In the genomic region with DNA sequence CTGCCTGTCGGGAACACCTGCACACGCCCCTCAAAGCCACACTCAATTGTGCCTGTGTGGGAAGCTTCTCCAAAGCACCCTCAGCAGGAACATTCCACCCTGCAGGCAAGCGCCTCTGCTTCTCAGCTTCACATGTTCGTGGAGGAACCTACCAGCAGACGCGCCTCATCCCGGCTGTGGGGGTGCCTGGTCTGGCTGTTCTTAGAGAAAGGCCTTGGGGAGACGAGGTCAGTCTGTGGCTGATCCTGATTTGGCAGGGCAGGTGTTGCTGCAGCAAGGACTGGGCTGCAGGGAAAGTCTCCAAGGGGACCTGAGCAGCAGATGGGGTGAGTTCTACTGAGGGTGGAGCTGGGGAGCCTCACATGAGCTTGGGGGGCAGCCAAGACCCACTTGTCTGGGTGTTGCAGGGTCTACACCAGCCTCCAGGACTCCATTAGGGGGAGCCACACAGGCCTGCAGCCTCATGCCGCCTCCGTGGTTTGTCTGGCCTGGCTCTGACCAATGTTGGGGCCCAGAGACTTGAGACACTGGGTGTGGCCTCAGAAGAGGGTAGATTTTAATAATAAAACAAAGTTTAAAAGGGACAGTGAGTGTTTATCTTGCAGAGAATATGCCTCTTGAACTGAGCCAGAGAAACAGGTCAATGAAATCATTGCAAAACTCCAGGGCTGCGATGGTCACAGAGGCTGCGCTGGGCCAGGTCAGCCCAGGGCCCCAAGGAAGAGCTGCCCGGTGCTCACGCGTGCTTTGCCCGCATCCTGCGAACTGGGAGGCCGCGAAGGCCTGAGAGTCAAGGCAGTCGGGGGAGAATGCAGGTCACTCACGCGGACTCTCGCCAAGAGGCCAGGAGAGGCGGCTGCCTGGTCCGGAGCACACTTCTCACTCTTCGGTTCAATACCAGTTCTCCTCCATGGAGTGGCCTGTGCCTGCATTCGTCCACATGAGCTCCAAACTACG, we compare ENCODE assay signal across 22 cellular contexts. TPM values are rescaled to one million over a fixed set of nuclear protein-coding genes. Genes with fewer than 3 reads are reported as not detected.
DNase-seq lines count a peak whose midpoint lies in the region; FAIRE-seq and TF ChIP-seq lines count a peak whose summit lies in the region.
"Had no signal": no experiment of that assay in that cellular context is flagged by ENCODE, and none has a peak within 500 bp of the region (broad histone marks: within the 10 kb centered on the region; RNA-seq: fewer than 3 reads in every experiment).

No MANE protein-coding gene starts in this region.

- H3K36me3 ChIP-seq in Karpas-422 (ENCODE audit: insufficient read depth, low read length): no peaks in the 10 kb centered on the region
- H3K36me3 ChIP-seq in kidney (ENCODE audit: control insufficient read depth in 1 of 2, insufficient read depth in 2 of 2, low read length in 2 of 2): no peaks in the 10 kb centered on the region
- H3K36me3 ChIP-seq: pancreas, thoracic aorta had no signal

- peaks cover 11% of the 10 kb centered on the region for H3K9me3 Mint-ChIP-seq in progenitor cell of endocrine pancreas (ENCODE audit: low read depth)

- intact Hi-C loops in kidney (cut with DNase I): no loop called here

- H2AFZ ChIP-seq in Karpas-422 (ENCODE audit: low read length): no peak overlapping the region

- no peak overlapping the region for H3K4me3 Mint-ChIP-seq in progenitor cell of endocrine pancreas (ENCODE audit: low read depth)
- H3K4me3 Mint-ChIP-seq: CD4-positive, CD25-positive, alpha-beta regulatory T cell; T-helper 2 cell treated with Interferon-gamma antibody and Interleukin-4, amounts not matched to agents 5 μg/mL and 100 μg/mL, for 36 hours had no signal

- H3K9me3 ChIP-seq in Karpas-422 (ENCODE audit: low read length): 0 out of 2 replicates have a peak, but pooled peaks cover 5% of the 10 kb centered on the region
- no peaks in the 10 kb centered on the region for H3K9me3 ChIP-seq in kidney (ENCODE audit: control insufficient read depth in 1 of 2, low read length in 2 of 2)
- H3K9me3 ChIP-seq: pancreas, thoracic aorta had no signal

- no peak for FAIRE-seq in kidney (lab: Jason Lieb, UNC)
- FAIRE-seq: frontal cortex, pancreas had no signal

- TF ChIP-seq CTCF in GM10248 (IDR thresholded peaks at IDR 0.05; ENCODE audit: control extremely low read depth, extremely low read depth, low read depth, missing control alignments) (peak; percentile 12), fibroblast of villous mesenchyme (IDR thresholded peaks at IDR 0.05; ENCODE audit: insufficient read depth, low read depth, low read length) (peak; percentile 17), kidney (IDR thresholded peaks at IDR 0.05; ENCODE audit: borderline replicate concordance, extremely low read depth, insufficient read depth) (no peak), progenitor cell of endocrine pancreas (IDR thresholded peaks at IDR 0.05; ENCODE audit: unreplicated experiment) (no peak)

- H3K4me1 ChIP-seq in Karpas-422 (ENCODE audit: low read length) (no peaks in the 10 kb centered on the region), kidney (ENCODE audit: control insufficient read depth in 1 of 2, insufficient read depth in 1 of 2, low read depth in 1 of 2, low read length in 2 of 2) (no peaks in the 10 kb centered on the region)
- H3K4me1 ChIP-seq: pancreas had no signal

- no peak overlapping the region for H3K9ac ChIP-seq in Karpas-422 (ENCODE audit: low read length)
- no peak overlapping the region for H3K9ac ChIP-seq in kidney (ENCODE audit: low read length in 2 of 2)

- H3K27ac ChIP-seq in Karpas-422 (ENCODE audit: low read length) (no peak overlapping the region), kidney (ENCODE audit: low read depth in 2 of 2, low read length in 2 of 2) (no peak overlapping the region)
- H3K27ac ChIP-seq: pancreas, skin epidermis, thoracic aorta had no signal

- H3K4me1 Mint-ChIP-seq in progenitor cell of endocrine pancreas (ENCODE audit: low read depth): peaks cover 8% of the 10 kb centered on the region
- H3K4me1 Mint-ChIP-seq: CD4-positive, CD25-positive, alpha-beta regulatory T cell had no signal

- H3K4me3 ChIP-seq in Karpas-422 (ENCODE audit: low read length): no peak overlapping the region
- no peak overlapping the region for H3K4me3 ChIP-seq in fibroblast of villous mesenchyme (ENCODE audit: low read depth, low read length)
- H3K4me3 ChIP-seq in kidney (ENCODE audit: low read length in 2 of 2): no peak overlapping the region
- H3K4me3 ChIP-seq: pancreas, skin epidermis, thoracic aorta had no signal

- no peaks in the 10 kb centered on the region for H3K27me3 ChIP-seq in Karpas-422 (ENCODE audit: low read length)
- H3K27me3 ChIP-seq: pancreas had no signal

- CTCF ChIA-PET in GM10248 (lab: Yijun Ruan, JAX): interaction anchor here (1.5 kb wide), 1 partner anchor 13 kb away, joined by 3 read pairs; no protein-coding TSS in a partner anchor

- no peaks in the 10 kb centered on the region for H3K27me3 Mint-ChIP-seq in progenitor cell of endocrine pancreas
- H3K27me3 Mint-ChIP-seq: CD4-positive, CD25-positive, alpha-beta regulatory T cell had no signal

- H3K36me3 Mint-ChIP-seq in progenitor cell of endocrine pancreas (ENCODE audit: insufficient read depth): peaks cover 4% of the 10 kb centered on the region
- H3K36me3 Mint-ChIP-seq: CD4-positive, CD25-positive, alpha-beta regulatory T cell had no signal

- H3K79me2 ChIP-seq in Karpas-422 (ENCODE audit: low read length): no peaks in the 10 kb centered on the region

- H3K27ac Mint-ChIP-seq in progenitor cell of endocrine pancreas: no peak overlapping the region
- H3K27ac Mint-ChIP-seq: T-helper 2 cell treated with Interferon-gamma antibody and Interleukin-4, amounts not matched to agents 5 μg/mL and 100 μg/mL, for 36 hours had no signal

- H4K20me1 ChIP-seq in Karpas-422 (ENCODE audit: insufficient read depth, low read depth, low read length): no peaks in the 10 kb centered on the region

- POLR2A ChIA-PET in GM10248 (lab: Yijun Ruan, JAX): no interaction called here

- DNase-seq in GM10248 (ENCODE audit: extremely low spot score): no peak
- peak; percentile 55 for DNase-seq in Karpas-422
- no peak for DNase-seq in fibroblast of villous mesenchyme (ENCODE audit: low read depth)
- DNase-seq in stimulated activated CD8-positive, alpha-beta memory T cell treated with anti-CD3 and anti-CD28 coated beads, Interleukin-4, amount 100 ng/mL, for 48 hours: peak; percentile 22
- no peak for DNase-seq in effector CD8-positive, alpha-beta T cell (lab: John Stamatoyannopoulos, UW)
- no peak for DNase-seq in kidney
- no peak for DNase-seq in progenitor cell of endocrine pancreas (ENCODE audit: low spot score, unreplicated experiment)
- DNase-seq: activated CD4-positive, CD25-positive, alpha-beta regulatory T cell treated with anti-CD3 and anti-CD28 coated beads, Interleukin-2, amount 50 U/mL, for 72 hours; activated naive CD4-positive, alpha-beta T cell treated with Interleukin-2 at 50 U/mL for 16 hours; CD4-positive, CD25-positive, alpha-beta regulatory T cell; DMS79; left ventricle myocardium superior; MM.1S; NCI-H187; pancreas; SHP77 treated with DMSO at 0.1 percent for 48 hours; stimulated activated CD4-positive, alpha-beta T cell treated with anti-CD3 and anti-CD28 coated beads, Interleukin-4, amount 100 ng/mL, for 4 hours had no signal

- no peak overlapping the region for H3K4me2 ChIP-seq in Karpas-422 (ENCODE audit: low read depth, low read length, poor library complexity, severe bottlenecking)

- H3K9me2 ChIP-seq in Karpas-422 (replicated peaks; ENCODE audit: insufficient read depth, low read length): no peaks in the 10 kb centered on the region

RNA-seq across cellular contexts. Expression of a gene that starts 21.1 kb away (rescaled TPM):
- not detected in 2 replicates for total RNA-seq in Karpas-422 (2014; rRNA removed; shearing (Covaris generic); ENCODE audit: low replicate concordance)
- 2.9 and 3.0 TPM in 2 replicates for total RNA-seq in fibroblast of villous mesenchyme
- total RNA-seq in kidney: 5.3 TPM
- polyA plus RNA-seq in kidney (ENCODE audit: insufficient read depth, low read depth, low replicate concordance): 20.8 TPM
- 11.2 and 11.6 TPM in 2 replicates for total RNA-seq in progenitor cell of endocrine pancreas
- total RNA-seq: myocyte had no signal

Comparison
In these comparisons a context has a peak if more than half of its experiments do, and no peak if none do; other contexts are left out.
1. DNase-seq: peak in Karpas-422 (single experiment) and stimulated activated CD8-positive, alpha-beta memory T cell treated with anti-CD3 and anti-CD28 coated beads, Interleukin-4, amount 100 ng/mL, for 48 hours (single experiment); none in GM10248 (single experiment), fibroblast of villous mesenchyme (single experiment), effector CD8-positive, alpha-beta T cell (single experiment), kidney (single experiment) and progenitor cell of endocrine pancreas (single experiment).
2. CTCF ChIP-seq: peak in GM10248 (single experiment) and fibroblast of villous mesenchyme (single experiment); none in kidney (single experiment) and progenitor cell of endocrine pancreas (single experiment).